ENCODE assay signal across 15 cellular contexts in the genomic region with DNA sequence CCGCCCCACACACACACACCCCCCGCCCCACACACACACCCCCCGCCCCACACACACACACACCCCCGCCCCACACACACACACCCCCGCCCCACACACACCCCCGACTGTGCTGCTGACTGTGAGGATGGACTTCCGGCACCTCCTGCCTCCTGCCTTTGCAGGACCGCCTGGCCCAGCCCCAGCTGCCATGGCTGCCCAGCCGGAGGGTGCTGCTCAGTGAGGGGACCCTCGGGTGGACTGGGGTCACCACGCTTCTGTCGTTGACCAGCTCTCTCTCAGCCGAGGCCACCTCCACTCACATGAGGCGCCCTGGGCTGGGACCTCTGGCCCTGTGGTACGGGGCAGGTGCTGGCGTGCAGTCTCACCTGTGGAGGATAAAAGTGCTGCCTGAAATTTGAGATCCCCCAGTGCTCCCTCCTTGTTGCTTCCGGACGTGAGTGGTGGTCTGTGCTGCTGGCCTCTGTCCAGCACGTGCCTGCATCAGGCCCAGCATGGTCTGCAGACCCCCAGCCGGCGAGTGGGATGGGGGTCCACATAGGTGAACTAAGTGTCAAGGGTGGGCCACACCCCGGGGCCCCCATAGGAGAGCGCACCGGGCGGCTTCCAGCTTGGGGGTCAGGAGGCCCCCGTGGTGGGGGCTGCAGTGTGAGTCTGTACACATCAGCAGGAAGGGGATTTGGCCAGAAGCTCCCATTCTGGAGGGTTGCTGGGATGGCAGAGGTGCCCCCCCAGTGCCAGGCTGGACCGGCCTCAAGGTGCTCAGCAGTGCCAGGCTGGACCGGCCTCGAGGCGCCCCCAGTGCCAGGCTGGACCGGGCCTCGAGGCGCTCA. TPM values are rescaled to one million over a fixed set of nuclear protein-coding genes. Genes with fewer than 3 reads are reported as not detected.
DNase-seq lines count a peak whose midpoint lies in the region; ATAC-seq and TF ChIP-seq lines count a peak whose summit lies in the region.
"Had no signal": no experiment of that assay in that cellular context is flagged by ENCODE, and none has a peak within 500 bp of the region (broad histone marks: within the 10 kb centered on the region; RNA-seq: fewer than 3 reads in every experiment).

No MANE protein-coding gene starts in this region.

- no peak for TF ChIP-seq POLR2A in thyroid gland (IDR thresholded peaks at IDR 0.05)

- CTCF ChIA-PET in RWPE1 (lab: Yijun Ruan, JAX), result interaction anchor here (0.6 kb wide), 1 partner anchor 40 kb away, joined by 3 read pairs; no protein-coding TSS in a partner anchor

- peak overlapping the region; percentile 58 for H3K4me3 Mint-ChIP-seq in natural killer cell treated with Interleukin-12 subunit alpha and Interleukin-12 subunit beta and Interleukin-15 and Interleukin-18, amount 100 ng/mL, for 72 hours
- H3K4me3 Mint-ChIP-seq: activated CD8-positive, alpha-beta memory T cell treated with anti-CD3 and anti-CD28 coated beads, Interleukin-2, amount 10 ng/mL, durations not matched to agents 7 days and 5 days; activated naive CD4-positive, alpha-beta T cell treated with anti-CD3 and anti-CD28 coated beads for 36 hours; naive thymus-derived CD4-positive, alpha-beta T cell had no signal

- 51 to 53% methylated on average over 27 to 33 of the region's 33 CpGs for WGBS in esophagus, 2 donors
- 77 to 79% methylated on average over 4 to 15 of the region's 33 CpGs for WGBS in thyroid gland, 2 donors

- no peaks in the 10 kb centered on the region for H3K27me3 Mint-ChIP-seq in natural killer cell treated with Interleukin-12 subunit alpha and Interleukin-12 subunit beta and Interleukin-15 and Interleukin-18, amount 100 ng/mL, for 72 hours
- H3K27me3 Mint-ChIP-seq: activated CD8-positive, alpha-beta memory T cell treated with anti-CD3 and anti-CD28 coated beads, Interleukin-2, amount 10 ng/mL, durations not matched to agents 7 days and 5 days; naive thymus-derived CD4-positive, alpha-beta T cell had no signal

- H3K9me3 Mint-ChIP-seq in natural killer cell treated with Interleukin-12 subunit alpha and Interleukin-12 subunit beta and Interleukin-15 and Interleukin-18, amount 100 ng/mL, for 72 hours, result no peaks in the 10 kb centered on the region
- H3K9me3 Mint-ChIP-seq: activated naive CD4-positive, alpha-beta T cell treated with anti-CD3 and anti-CD28 coated beads for 36 hours; naive thymus-derived CD4-positive, alpha-beta T cell had no signal

- H3K27ac ChIP-seq in RWPE1 (peak overlapping the region; percentile 86), esophagus (ENCODE audit: low read depth in 2 of 2, low read length in 1 of 2) (peak overlapping the region; percentile 95 to 97), thyroid gland (peak overlapping the region; percentile 49 to 82 (median 50))
- H3K27ac ChIP-seq: BLaER1 had no signal

- peaks cover 2% of the 10 kb centered on the region for H3K36me3 Mint-ChIP-seq in natural killer cell treated with Interleukin-12 subunit alpha and Interleukin-12 subunit beta and Interleukin-15 and Interleukin-18, amount 100 ng/mL, for 72 hours

- H3K27me3 ChIP-seq in esophagus (ENCODE audit: control insufficient read depth in 1 of 2, insufficient read depth in 2 of 2, low read length in 2 of 2) (no peaks in the 10 kb centered on the region), thyroid gland (no peaks in the 10 kb centered on the region)
- H3K27me3 ChIP-seq: BLaER1 had no signal

- H3K27ac Mint-ChIP-seq in natural killer cell treated with Interleukin-12 subunit alpha and Interleukin-12 subunit beta and Interleukin-15 and Interleukin-18, amount 100 ng/mL, for 72 hours, result peak overlapping the region in 1 of 2 donors; percentile 58
- H3K27ac Mint-ChIP-seq: activated CD8-positive, alpha-beta memory T cell treated with anti-CD3 and anti-CD28 coated beads, Interleukin-2, amount 10 ng/mL, durations not matched to agents 7 days and 5 days; activated naive CD4-positive, alpha-beta T cell treated with anti-CD3 and anti-CD28 coated beads for 36 hours; naive thymus-derived CD4-positive, alpha-beta T cell had no signal

- TF ChIP-seq CTCF in RWPE1 (conservative IDR thresholded peaks at IDR 0.05; ENCODE audit: low read depth) (no peak), thyroid gland (IDR thresholded peaks at IDR 0.05) (no peak)

- H3K4me1 ChIP-seq in esophagus (ENCODE audit: control insufficient read depth in 2 of 2, insufficient read depth in 2 of 2, low read length in 1 of 2) (peaks cover 10 to 38% of the 10 kb centered on the region in 2 donors), thyroid gland (peaks cover 20 to 32% of the 10 kb centered on the region in 2 donors)

- H3K9me3 ChIP-seq in esophagus (ENCODE audit: control insufficient read depth in 2 of 2, insufficient read depth in 1 of 2, low read depth in 1 of 2, low read length in 1 of 2) (peaks cover 0 to 2% of the 10 kb centered on the region in 2 donors), thyroid gland (no peaks in the 10 kb centered on the region)
- H3K9me3 ChIP-seq: BLaER1 had no signal

- DNase-seq in RWPE1 (ENCODE audit: low spot score), result no peak
- DNase-seq in natural killer cell treated with Interleukin-12 subunit alpha and Interleukin-12 subunit beta and Interleukin-15 and Interleukin-18, amount 100 ng/mL, for 72 hours (ENCODE audit: low spot score), result no peak
- no peak for DNase-seq in thyroid gland
- DNase-seq in stimulated activated naive CD4-positive, alpha-beta T cell (lab: John Stamatoyannopoulos, UW), result no peak
- no peak for DNase-seq in putamen (ENCODE audit: low spot score)
- DNase-seq: activated CD4-positive, CD25-positive, alpha-beta regulatory T cell; activated CD8-positive, alpha-beta memory T cell treated with anti-CD3 and anti-CD28 coated beads, Interleukin-2, amount 10 ng/mL, durations not matched to agents 7 days and 5 days; activated naive CD4-positive, alpha-beta T cell treated with anti-CD3 and anti-CD28 coated beads for 36 hours; DMS79 treated with DMSO at 0.1 percent for 48 hours; naive thymus-derived CD4-positive, alpha-beta T cell; NCI-H1436; NCI-H446 had no signal

- no peak for ATAC-seq in natural killer cell treated with Interleukin-12 subunit alpha and Interleukin-12 subunit beta and Interleukin-15 and Interleukin-18, amount 100 ng/mL, for 72 hours
- no peak for ATAC-seq in GM21825 (IDR thresholded peaks at IDR 0.05; ENCODE audit: unreplicated experiment)

- H3K4me3 ChIP-seq in esophagus (ENCODE audit: low read depth in 1 of 2, low read length in 2 of 2), result peak overlapping the region; percentile 24 to 37
- no peak overlapping the region for H3K4me3 ChIP-seq in thyroid gland (replicated peaks in 1 of 3)
- H3K4me3 ChIP-seq: BLaER1 had no signal

- intact Hi-C loops in thyroid gland (cut with DNase I), result no loop called here

- POLR2A ChIA-PET in RWPE1 (lab: Yijun Ruan, JAX; ENCODE audit: low non-redundant PET), result no interaction called here

- H3K4me1 Mint-ChIP-seq in natural killer cell treated with Interleukin-12 subunit alpha and Interleukin-12 subunit beta and Interleukin-15 and Interleukin-18, amount 100 ng/mL, for 72 hours (ENCODE audit: low read depth in 2 of 2), result peaks cover 7 to 34% of the 10 kb centered on the region in 2 donors

- H3K36me3 ChIP-seq in esophagus (ENCODE audit: control insufficient read depth in 2 of 2, insufficient read depth in 2 of 2, low read length in 1 of 2) (peaks cover 8 to 55% of the 10 kb centered on the region in 2 donors), thyroid gland (peaks cover 27 to 32% of the 10 kb centered on the region in 2 donors)

RNA-seq across cellular contexts. Expression of a gene that starts 11.2 kb away (rescaled TPM):
- 100 to 1,000 TPM; 143 to 169 TPM for polyA plus RNA-seq in esophagus
- total RNA-seq in natural killer cell treated with Interleukin-12 subunit alpha and Interleukin-12 subunit beta and Interleukin-15 and Interleukin-18, amount 100 ng/mL, for 72 hours, result 100 to 1,000 TPM; 179 to 208 TPM
- total RNA-seq in thyroid gland, result 10 to 100 TPM; 57.5 to 89.7 (median 73.3) TPM
- polyA plus RNA-seq: naive thymus-derived CD4-positive, alpha-beta T cell had no signal

Comparison
In these comparisons a context has a peak if more than half of its experiments do, and no peak if none do; other contexts are left out.
1. H3K4me3 ChIP-seq: peak in esophagus (2 of 2); none in thyroid gland (0 of 3).
2. Peak in every context shown above with its lines, with median percentiles within 50 percentile points of each other: H3K27ac ChIP-seq.